In genomic region chr15:78828930-78829329, GRCh38 we compare ENCODE assay signal across 18 cellular contexts. TPM values are rescaled to one million over a fixed set of nuclear protein-coding genes. Genes with fewer than 3 reads are reported as not detected.
A peak's percentile ranks its signal among the peaks of the same experiment; 100 is the strongest.
DNase-seq lines count a peak whose midpoint lies in the region; ATAC-seq and TF ChIP-seq lines count a peak whose summit lies in the region.
"Had no signal": no experiment of that assay in that cellular context is flagged by ENCODE, and none has a peak within 500 bp of the region (broad histone marks: within the 10 kb centered on the region; RNA-seq: fewer than 3 reads in every experiment).

No MANE protein-coding gene starts in this region.

- intact Hi-C loops in natural killer cell (cut with micrococcal nuclease): no loop called here
- intact Hi-C loops in left lung (cut with DNase I): no loop called here
- intact Hi-C loops in upper lobe of right lung (cut with DNase I): no loop called here
- intact Hi-C loops in colonic mucosa (cut with DNase I): no loop called here

- no peak overlapping the region for H3K27ac ChIP-seq in left lung
- H3K27ac ChIP-seq in upper lobe of right lung: no peak overlapping the region
- no peak overlapping the region for H3K27ac ChIP-seq in colonic mucosa
- H3K27ac ChIP-seq: C4-2B had no signal

- no peak for TF ChIP-seq CTCF in natural killer cell (IDR thresholded peaks at IDR 0.05)
- TF ChIP-seq CTCF in left lung (IDR thresholded peaks at IDR 0.05): no peak
- TF ChIP-seq CTCF in upper lobe of right lung (IDR thresholded peaks at IDR 0.05): no peak
- TF ChIP-seq CTCF in colonic mucosa (IDR thresholded peaks at IDR 0.05): no peak

- H3K4me1 ChIP-seq in left lung (peaks cover 3 to 4% of the 10 kb centered on the region in 2 donors), upper lobe of right lung (peaks cover 5% of the 10 kb centered on the region), colonic mucosa (no peaks in the 10 kb centered on the region)
- H3K4me1 ChIP-seq: HAP-1 had no signal

- peaks cover 11 to 20% of the 10 kb centered on the region in 2 donors for H3K27me3 Mint-ChIP-seq in natural killer cell (ENCODE audit: low read depth in 2 of 2)
- peaks cover 0 to 8% of the 10 kb centered on the region in 2 donors for H3K27me3 Mint-ChIP-seq in natural killer cell treated with Interleukin-12 subunit alpha and Interleukin-12 subunit beta and Interleukin-15 and Interleukin-18, amount 100 ng/mL, for 72 hours

- ATAC-seq in natural killer cell (no peak), left lung (peak; percentile 31), upper lobe of right lung (peak; percentile 63)
- no peak for ATAC-seq in natural killer cell treated with Interleukin-12 subunit alpha and Interleukin-12 subunit beta and Interleukin-15 and Interleukin-18, amount 100 ng/mL, for 72 hours
- ATAC-seq: Panc1 had no signal

- H3K27me3 ChIP-seq in left lung: peaks cover 0 to 28% of the 10 kb centered on the region in 2 donors
- H3K27me3 ChIP-seq in upper lobe of right lung: peaks cover 3% of the 10 kb centered on the region
- H3K27me3 ChIP-seq in colonic mucosa: no peaks in the 10 kb centered on the region

- H3K9me3 ChIP-seq in left lung: no peaks in the 10 kb centered on the region
- H3K9me3 ChIP-seq in upper lobe of right lung: no peaks in the 10 kb centered on the region
- H3K9me3 ChIP-seq in colonic mucosa: no peaks in the 10 kb centered on the region
- H3K9me3 ChIP-seq: HAP-1 had no signal

- H3K9ac ChIP-seq in colonic mucosa (ENCODE audit: low read depth in 2 of 2, low read length in 2 of 2): no peak overlapping the region

- H3K36me3 ChIP-seq in left lung (no peaks in the 10 kb centered on the region), upper lobe of right lung (no peaks in the 10 kb centered on the region), colonic mucosa (no peaks in the 10 kb centered on the region)
- H3K36me3 ChIP-seq: HAP-1 had no signal

- H3K4me1 Mint-ChIP-seq in natural killer cell: peaks cover 8 to 9% of the 10 kb centered on the region in 2 donors
- H3K4me1 Mint-ChIP-seq in natural killer cell treated with Interleukin-12 subunit alpha and Interleukin-12 subunit beta and Interleukin-15 and Interleukin-18, amount 100 ng/mL, for 72 hours (ENCODE audit: low read depth in 2 of 2): peaks cover 0 to 5% of the 10 kb centered on the region in 2 donors

- H3K4me3 Mint-ChIP-seq in natural killer cell: peak overlapping the region; percentile 26
- H3K4me3 Mint-ChIP-seq in natural killer cell treated with Interleukin-12 subunit alpha and Interleukin-12 subunit beta and Interleukin-15 and Interleukin-18, amount 100 ng/mL, for 72 hours: no peak overlapping the region

- H3K4me3 ChIP-seq in left lung: no peak overlapping the region
- H3K4me3 ChIP-seq in upper lobe of right lung: no peak overlapping the region
- H3K4me3 ChIP-seq in colonic mucosa: no peak overlapping the region
- H3K4me3 ChIP-seq: HAP-1 had no signal

- H3K9me3 Mint-ChIP-seq in natural killer cell: no peaks in the 10 kb centered on the region
- H3K9me3 Mint-ChIP-seq in natural killer cell treated with Interleukin-12 subunit alpha and Interleukin-12 subunit beta and Interleukin-15 and Interleukin-18, amount 100 ng/mL, for 72 hours: no peaks in the 10 kb centered on the region
- H3K9me3 Mint-ChIP-seq: IgD-negative memory B cell had no signal

- DNase-seq in natural killer cell (no peak), MV-4-11 (lab: John Stamatoyannopoulos, UW) (peak; percentile 17), left lung (no peak), upper lobe of right lung (no peak), colonic mucosa (no peak), T-helper 9 cell (no peak), DMS79 (lab: John Stamatoyannopoulos, UW) (no peak)
- DNase-seq in natural killer cell treated with Interleukin-12 subunit alpha and Interleukin-12 subunit beta and Interleukin-15 and Interleukin-18, amount 100 ng/mL, for 72 hours (ENCODE audit: low spot score): no peak
- DNase-seq: DMS79 treated with DMSO at 0.1 percent for 48 hours, Karpas-422, NCI-H1105 treated with DMSO at 0.1 percent for 48 hours, NCI-H187, NCI-H2107, NCI-H524 had no signal

- H3K27ac Mint-ChIP-seq in natural killer cell: no peak overlapping the region
- no peak overlapping the region for H3K27ac Mint-ChIP-seq in natural killer cell treated with Interleukin-12 subunit alpha and Interleukin-12 subunit beta and Interleukin-15 and Interleukin-18, amount 100 ng/mL, for 72 hours
- H3K27ac Mint-ChIP-seq: IgD-negative memory B cell had no signal

- no peaks in the 10 kb centered on the region for H3K36me3 Mint-ChIP-seq in natural killer cell
- no peaks in the 10 kb centered on the region for H3K36me3 Mint-ChIP-seq in natural killer cell treated with Interleukin-12 subunit alpha and Interleukin-12 subunit beta and Interleukin-15 and Interleukin-18, amount 100 ng/mL, for 72 hours

RNA-seq across cellular contexts. Expression of gene ADAMTS7, which starts 17.7 kb away (rescaled TPM):
- total RNA-seq in natural killer cell (under 1 TPM in 2 of 3 donors, not detected in 1; 0.10 to 0.16 TPM), left lung (1 to 10 TPM; 8.7 to 9.1 TPM), upper lobe of right lung (9.1 TPM), colonic mucosa (1 to 10 TPM; 1.6 to 1.8 TPM)
- under 1 TPM; 0.19 to 0.20 TPM for total RNA-seq in natural killer cell treated with Interleukin-12 subunit alpha and Interleukin-12 subunit beta and Interleukin-15 and Interleukin-18, amount 100 ng/mL, for 72 hours

RNA-seq across cellular contexts. Expression of gene MORF4L1, which starts 43.8 kb away (rescaled TPM):
- total RNA-seq in natural killer cell: 100 to 1,000 TPM; 316 to 348 (median 329) TPM
- total RNA-seq in natural killer cell treated with Interleukin-12 subunit alpha and Interleukin-12 subunit beta and Interleukin-15 and Interleukin-18, amount 100 ng/mL, for 72 hours: 100 to 1,000 TPM; 134 to 226 TPM
- 100 to 1,000 TPM; 262 to 269 TPM for total RNA-seq in left lung
- total RNA-seq in upper lobe of right lung: 261 TPM
- 100 to 1,000 TPM; 221 to 237 TPM for total RNA-seq in colonic mucosa

Comparison
In these comparisons a context has a peak if more than half of its experiments do, and no peak if none do; other contexts are left out.
1. ATAC-seq: peak in left lung (single experiment) and upper lobe of right lung (single experiment); none in natural killer cell (0 of 3) and natural killer cell treated with Interleukin-12 subunit alpha and Interleukin-12 subunit beta and Interleukin-15 and Interleukin-18, amount 100 ng/mL, for 72 hours (0 of 2).